24 cellular contexts compared by ENCODE assay signal in genomic region chr12:70508178-70508577, GRCh38.
DNase-seq lines count a peak whose midpoint lies in the region; ATAC-seq and TF ChIP-seq lines count a peak whose summit lies in the region.
"Had no signal": no experiment of that assay in that cellular context is flagged by ENCODE, and none has a peak within 500 bp of the region (broad histone marks: within the 10 kb centered on the region; RNA-seq: fewer than 3 reads in every experiment).

No MANE protein-coding gene starts in this region.

- POLR2A ChIA-PET in A673 (lab: Charles Lee; ENCODE audit: low non-redundant PET), result no interaction called here

- no peaks in the 10 kb centered on the region for H3K9me3 ChIP-seq in A673 (ENCODE audit: low read depth, low read length, poor library complexity, severe bottlenecking)
- H3K9me3 ChIP-seq in sigmoid colon, result peaks cover 0 to 9% (median 0%) of the 10 kb centered on the region in 4 donors

- no peaks in the 10 kb centered on the region for H3K4me1 ChIP-seq in A673 (ENCODE audit: insufficient read depth, low read length, poor library complexity, severe bottlenecking)
- no peaks in the 10 kb centered on the region for H3K4me1 ChIP-seq in sigmoid colon
- H3K4me1 ChIP-seq: transverse colon had no signal

- no peaks in the 10 kb centered on the region for H3K9me3 Mint-ChIP-seq in glutamatergic neuron (ENCODE audit: unreplicated experiment)
- H3K9me3 Mint-ChIP-seq: activated T-cell treated with anti-CD3 and anti-CD28 coated beads, Interleukin-2, amount 50 U/mL, for 72 hours had no signal

- CTCF ChIA-PET in A673 (lab: Charles Lee), result no interaction called here

- H3K4me3 Mint-ChIP-seq in glutamatergic neuron (ENCODE audit: unreplicated experiment), result no peak overlapping the region
- H3K4me3 Mint-ChIP-seq: activated CD8-positive, alpha-beta memory T cell treated with anti-CD3 and anti-CD28 coated beads, Interleukin-2, amount 10 ng/mL, durations not matched to agents 7 days and 5 days; activated naive CD4-positive, alpha-beta T cell treated with anti-CD3 and anti-CD28 coated beads for 36 hours; activated T-cell treated with anti-CD3 and anti-CD28 coated beads, Interleukin-2, amount 50 U/mL, for 72 hours had no signal

- DNase-seq in SK-MEL-5 (ENCODE audit: low read depth, low spot score) (peak; percentile 35), fibroblast of the aortic adventitia (ENCODE audit: low read depth) (peak; percentile 37), glutamatergic neuron (no peak), A673 (ENCODE audit: low spot score) (no peak), sigmoid colon (no peak), iPS-NIHi11 (ENCODE audit: low spot score) (no peak)
- DNase-seq: activated CD4-positive, alpha-beta T cell treated with anti-CD3 and anti-CD28 coated beads for 48 hours; activated CD8-positive, alpha-beta memory T cell treated with anti-CD3 and anti-CD28 coated beads, Interleukin-2, amount 10 ng/mL, durations not matched to agents 7 days and 5 days; activated naive CD4-positive, alpha-beta T cell treated with anti-CD3 and anti-CD28 coated beads for 36 hours; activated T-cell treated with anti-CD3 and anti-CD28 coated beads, Interleukin-2, amount 50 U/mL, for 72 hours; amniotic stem cell; C1 segment of cervical spinal cord; cortex of kidney; head of caudate nucleus; left cardiac atrium; NCI-H1105 treated with DMSO at 0.1 percent for 48 hours; NCI-H2081; NCI-H446; posterior cingulate gyrus; transverse colon had no signal

- H3K4me1 Mint-ChIP-seq in glutamatergic neuron (ENCODE audit: low read depth, unreplicated experiment), result no peaks in the 10 kb centered on the region
- H3K4me1 Mint-ChIP-seq: activated CD8-positive, alpha-beta memory T cell treated with anti-CD3 and anti-CD28 coated beads, Interleukin-2, amount 10 ng/mL, durations not matched to agents 7 days and 5 days had no signal

- H3K4me3 ChIP-seq in fibroblast of the aortic adventitia (ENCODE audit: low read depth, low read length) (no peak overlapping the region), A673 (ENCODE audit: low read depth, low read length, poor library complexity, severe bottlenecking) (no peak overlapping the region), sigmoid colon (no peak overlapping the region)
- H3K4me3 ChIP-seq: transverse colon had no signal

- no TSS peak for BruUV-seq in A673 (replicated peaks; lab: Mats Ljungman, UMichigan)

- TF ChIP-seq POLR2A in sigmoid colon (IDR thresholded peaks at IDR 0.05), result no peak

- no peak overlapping the region for H3K27ac ChIP-seq in A673 (ENCODE audit: low read depth, low read length, poor library complexity, severe bottlenecking)
- H3K27ac ChIP-seq in sigmoid colon, result no peak overlapping the region
- H3K27ac ChIP-seq: HL-60, transverse colon, VCaP had no signal

- 97 to 99% methylated on average over 1 of the region's 1 CpG for WGBS in sigmoid colon, 2 donors

- TF ChIP-seq CTCF in fibroblast of the aortic adventitia (IDR thresholded peaks at IDR 0.05; ENCODE audit: insufficient read depth, low read length) (no peak), glutamatergic neuron (IDR thresholded peaks at IDR 0.05; ENCODE audit: partially characterized antibody, unreplicated experiment) (no peak), A673 (conservative IDR thresholded peaks at IDR 0.05; ENCODE audit: low read depth, low read length) (no peak), sigmoid colon (IDR thresholded peaks at IDR 0.05) (no peak)

- H3K27me3 Mint-ChIP-seq in glutamatergic neuron (ENCODE audit: unreplicated experiment), result no peaks in the 10 kb centered on the region
- H3K27me3 Mint-ChIP-seq: activated CD8-positive, alpha-beta memory T cell treated with anti-CD3 and anti-CD28 coated beads, Interleukin-2, amount 10 ng/mL, durations not matched to agents 7 days and 5 days had no signal

- H3K36me3 Mint-ChIP-seq in glutamatergic neuron (ENCODE audit: unreplicated experiment), result no peaks in the 10 kb centered on the region
- H3K36me3 Mint-ChIP-seq: activated CD8-positive, alpha-beta memory T cell treated with anti-CD3 and anti-CD28 coated beads, Interleukin-2, amount 10 ng/mL, durations not matched to agents 7 days and 5 days had no signal

- no peak for TF ChIP-seq EP300 in sigmoid colon (IDR thresholded peaks at IDR 0.05)

- H3K36me3 ChIP-seq in A673 (ENCODE audit: insufficient read depth, low read length, poor library complexity, severe bottlenecking) (no peaks in the 10 kb centered on the region), sigmoid colon (no peaks in the 10 kb centered on the region)
- H3K36me3 ChIP-seq: transverse colon had no signal

- in situ Hi-C loops in SK-MEL-5 (cut with HindIII; ENCODE audit: low pct_unique_long_range_greater_than_20kb, low sequenced_read_pairs), result no loop called here

- H3K27me3 ChIP-seq in A673 (replicated peaks; ENCODE audit: insufficient read depth, low read depth, low read length, poor library complexity) (no peaks in the 10 kb centered on the region), sigmoid colon (no peaks in the 10 kb centered on the region)
- H3K27me3 ChIP-seq: transverse colon had no signal

- intact Hi-C loops in A673 (cut with micrococcal nuclease; ENCODE audit: unreplicated experiment) (no loop called here), sigmoid colon (cut with DNase I) (no loop called here)

- H3K27ac Mint-ChIP-seq in glutamatergic neuron (ENCODE audit: unreplicated experiment), result no peak overlapping the region
- H3K27ac Mint-ChIP-seq: activated CD8-positive, alpha-beta memory T cell treated with anti-CD3 and anti-CD28 coated beads, Interleukin-2, amount 10 ng/mL, durations not matched to agents 7 days and 5 days; activated naive CD4-positive, alpha-beta T cell treated with anti-CD3 and anti-CD28 coated beads for 36 hours; activated T-cell treated with anti-CD3 and anti-CD28 coated beads, Interleukin-2, amount 50 U/mL, for 72 hours had no signal

- peak; percentile 57 for ATAC-seq in GM18511 (IDR thresholded peaks at IDR 0.05; ENCODE audit: unreplicated experiment)
- ATAC-seq in HG03097 (IDR thresholded peaks at IDR 0.05; ENCODE audit: low FRiP score, unreplicated experiment), result peak; percentile 84
- ATAC-seq: activated CD8-positive, alpha-beta memory T cell treated with anti-CD3 and anti-CD28 coated beads, Interleukin-2, amount 10 ng/mL, durations not matched to agents 7 days and 5 days; activated T-cell treated with anti-CD3 and anti-CD28 coated beads, Interleukin-2, amount 50 U/mL, for 72 hours; left cardiac atrium had no signal

Comparison
In these comparisons a context has a peak if more than half of its experiments do, and no peak if none do; other contexts are left out.
1. DNase-seq: peak in SK-MEL-5 (single experiment) and fibroblast of the aortic adventitia (single experiment); none in glutamatergic neuron (single experiment), A673 (single experiment), sigmoid colon (single experiment) and iPS-NIHi11 (single experiment).